Comparison of ENCODE assay signal across 7 cellular contexts in genomic region chr3:187777331-187778046, GRCh38. TPM values are rescaled to one million over a fixed set of nuclear protein-coding genes. Genes with fewer than 3 reads are reported as not detected.
DNase-seq lines count a peak whose midpoint lies in the region; ATAC-seq, FAIRE-seq and TF ChIP-seq lines count a peak whose summit lies in the region.

No MANE protein-coding gene starts in this region.

- dilution Hi-C loops in keratinocyte (cut with MboI; ENCODE audit: extremely low pct_ligation_motif_present, low sequenced_read_pairs), result no loop called here

- FAIRE-seq in keratinocyte (lab: Jason Lieb, UNC), result peak; percentile 95

- H3K27me3 ChIP-seq in keratinocyte (ENCODE audit: control insufficient read depth, extremely low read depth, insufficient read depth, low read length) (no peaks in the 10 kb centered on the region), esophagus muscularis mucosa (no peaks in the 10 kb centered on the region)

- POLR2A ChIA-PET in activated CD4-positive, alpha-beta memory T cell treated with anti-CD3 and anti-CD28 coated beads for 36 hours (lab: Charles Lee), result interaction anchor here (0.9 to 2.0 kb wide), 8 partner anchors 23 to 522 kb away, joined by 3 to 9 read pairs (median 6); partner anchors contain the start of gene BCL6

- no peaks in the 10 kb centered on the region for H3K36me3 Mint-ChIP-seq in activated CD4-positive, alpha-beta memory T cell treated with anti-CD3 and anti-CD28 coated beads for 36 hours

- peak overlapping the region; percentile 91 for H3K27ac Mint-ChIP-seq in activated CD4-positive, alpha-beta memory T cell treated with anti-CD3 and anti-CD28 coated beads for 36 hours

- H3K4me2 ChIP-seq in keratinocyte (ENCODE audit: control insufficient read depth, extremely low read depth, insufficient read depth, low read depth, low read length), result peak overlapping the region; percentile 52

- TF ChIP-seq CTCF in keratinocyte (optimal IDR thresholded peaks at IDR 0.05 in 1 of 3, IDR thresholded peaks at IDR 0.05 in 1 of 3, conservative IDR thresholded peaks at IDR 0.05 in 1 of 3; ENCODE audit: extremely low read depth in 1 of 3, insufficient read depth in 2 of 3, low read length in 3 of 3), result no peak
- no peak for TF ChIP-seq CTCF in esophagus muscularis mucosa (IDR thresholded peaks at IDR 0.05)

- H4K20me1 ChIP-seq in keratinocyte (ENCODE audit: control insufficient read depth, extremely low read depth, insufficient read depth, low read length), result no peaks in the 10 kb centered on the region

- H3K79me2 ChIP-seq in keratinocyte (ENCODE audit: control insufficient read depth, insufficient read depth, low read length), result no peaks in the 10 kb centered on the region

- CTCF ChIA-PET in activated CD4-positive, alpha-beta memory T cell treated with anti-CD3 and anti-CD28 coated beads for 36 hours (lab: Charles Lee), result interaction anchor here (0.9 to 2.4 kb wide), 3 partner anchors 23 to 38 kb away, joined by 3 to 8 read pairs (median 3); no protein-coding TSS in a partner anchor

- H2AFZ ChIP-seq in keratinocyte (ENCODE audit: control insufficient read depth, low read length), result peak overlapping the region; percentile 17

- peak overlapping the region; percentile 21 for H3K4me3 Mint-ChIP-seq in activated CD4-positive, alpha-beta memory T cell treated with anti-CD3 and anti-CD28 coated beads for 36 hours

- no peak for TF ChIP-seq EP300 in esophagus muscularis mucosa (IDR thresholded peaks at IDR 0.05)

- intact Hi-C loops in activated CD4-positive, alpha-beta memory T cell treated with anti-CD3 and anti-CD28 coated beads for 36 hours (cut with micrococcal nuclease), result loop anchor here (1.0 to 10.0 kb wide), 9 partner anchors 7 to 1137 kb away; no protein-coding TSS in a partner anchor
- intact Hi-C loops in esophagus muscularis mucosa (cut with DNase I), result no loop called here

- H3K4me3 ChIP-seq in keratinocyte (ENCODE audit: control insufficient read depth in 2 of 3, extremely low read depth in 1 of 3, insufficient read depth in 2 of 3, low read depth in 1 of 3, low read length in 3 of 3), result peak overlapping the region in 2 of 3 experiments; percentile 14 to 22
- no peak overlapping the region for H3K4me3 ChIP-seq in esophagus muscularis mucosa

- no peaks in the 10 kb centered on the region for H3K9me3 ChIP-seq in keratinocyte (ENCODE audit: control insufficient read depth, low read depth, low read length)
- H3K9me3 ChIP-seq in esophagus muscularis mucosa, result no peaks in the 10 kb centered on the region

- H3K9me1 ChIP-seq in keratinocyte (ENCODE audit: control insufficient read depth, extremely low read depth, insufficient read depth, low read length), result no peaks in the 10 kb centered on the region

- DNase-seq in HS-5 (ENCODE audit: low read depth) (peak; percentile 14), keratinocyte (ENCODE audit: low read depth, low spot score) (peak; percentile 73), NCI-H1092 treated with DMSO at 0.1 percent for 48 hours (lab: John Stamatoyannopoulos, UW) (no peak), SW 1271 (lab: John Stamatoyannopoulos, UW) (no peak), esophagus muscularis mucosa (ENCODE audit: extremely low spot score) (no peak)
- peak; percentile 72 for DNase-seq in activated CD4-positive, alpha-beta memory T cell treated with anti-CD3 and anti-CD28 coated beads for 36 hours

- no peak for TF ChIP-seq POLR2A in esophagus muscularis mucosa (IDR thresholded peaks at IDR 0.05; ENCODE audit: low read depth)

- H3K9ac ChIP-seq in keratinocyte (ENCODE audit: control insufficient read depth, extremely low read depth, insufficient read depth, low read length), result no peak overlapping the region

- WGBS in esophagus muscularis mucosa, result 71% methylated on average over 6 of the region's 6 CpGs

- H3K4me1 Mint-ChIP-seq in activated CD4-positive, alpha-beta memory T cell treated with anti-CD3 and anti-CD28 coated beads for 36 hours (ENCODE audit: low read depth), result peaks cover 50% of the 10 kb centered on the region

- H3K27me3 Mint-ChIP-seq in activated CD4-positive, alpha-beta memory T cell treated with anti-CD3 and anti-CD28 coated beads for 36 hours, result no peaks in the 10 kb centered on the region

- no peaks in the 10 kb centered on the region for H3K9me3 Mint-ChIP-seq in activated CD4-positive, alpha-beta memory T cell treated with anti-CD3 and anti-CD28 coated beads for 36 hours

- peak; percentile 47 for ATAC-seq in GM19452 (IDR thresholded peaks at IDR 0.05; ENCODE audit: unreplicated experiment)

- H3K27ac ChIP-seq in keratinocyte (ENCODE audit: control insufficient read depth, insufficient read depth, low read length), result peak overlapping the region; percentile 58
- no peak overlapping the region for H3K27ac ChIP-seq in esophagus muscularis mucosa (replicated peaks in 1 of 4)

- H3K36me3 ChIP-seq in keratinocyte (ENCODE audit: control insufficient read depth in 2 of 2, extremely low read depth in 1 of 2, insufficient read depth in 2 of 2, low read length in 2 of 2) (no peaks in the 10 kb centered on the region), esophagus muscularis mucosa (no peaks in the 10 kb centered on the region)

- peaks cover 56% of the 10 kb centered on the region for H3K4me1 ChIP-seq in keratinocyte (ENCODE audit: control insufficient read depth, extremely low read depth, insufficient read depth, low read length)
- H3K4me1 ChIP-seq in esophagus muscularis mucosa, result peaks cover 0 to 5% (median 0%) of the 10 kb centered on the region in 4 donors

RNA-seq across cellular contexts. Expression of gene BCL6, which starts 32.2 kb away (rescaled TPM):
- total RNA-seq in activated CD4-positive, alpha-beta memory T cell treated with anti-CD3 and anti-CD28 coated beads for 36 hours, result 10 to 100 TPM; 41.4 to 51.3 TPM
- polyA plus RNA-seq in keratinocyte, result 4.1 to 7.8 TPM (median 7.7 TPM) in 3 replicates
- 17.9 TPM for polyA plus RNA-seq in keratinocyte (2011; ENCODE audit: low read depth)
- polyA plus RNA-seq in keratinocyte (2011; cell fraction: cytosol; rRNA removed), result 3.7 TPM in 2 replicates
- polyA plus RNA-seq in keratinocyte (2011; cell fraction: nucleus; rRNA removed), result 17.1 and 23.6 TPM in 2 replicates
- 10.9 and 81.2 TPM in 2 replicates for polyA plus RNA-seq in keratinocyte (2012; ENCODE audit: low replicate concordance)
- 9.3 to 25.2 TPM (median 9.4 TPM) in 3 replicates for polyA minus RNA-seq in keratinocyte
- polyA minus RNA-seq in keratinocyte (2011; cell fraction: cytosol; rRNA and poly(A)+ RNA removed), result 5.9 TPM
- 13.9 and 17.6 TPM in 2 replicates for polyA minus RNA-seq in keratinocyte (2011; cell fraction: nucleus; rRNA and poly(A)+ RNA removed)
- 100 to 1,000 TPM in 3 of 4 donors, 10 to 100 TPM in 1; 86.0 to 161 (median 111) TPM for total RNA-seq in esophagus muscularis mucosa

Comparison
In these comparisons a context has a peak if more than half of its experiments do, and no peak if none do; other contexts are left out.
1. DNase-seq: peak in HS-5 (single experiment), activated CD4-positive, alpha-beta memory T cell treated with anti-CD3 and anti-CD28 coated beads for 36 hours (single experiment) and keratinocyte (single experiment); none in NCI-H1092 treated with DMSO at 0.1 percent for 48 hours (single experiment), SW 1271 (0 of 2) and esophagus muscularis mucosa (single experiment).
2. H3K4me3 ChIP-seq: peak in keratinocyte (2 of 3); none in esophagus muscularis mucosa (0 of 4).